22 cellular contexts compared by ENCODE assay signal in the genomic region with DNA sequence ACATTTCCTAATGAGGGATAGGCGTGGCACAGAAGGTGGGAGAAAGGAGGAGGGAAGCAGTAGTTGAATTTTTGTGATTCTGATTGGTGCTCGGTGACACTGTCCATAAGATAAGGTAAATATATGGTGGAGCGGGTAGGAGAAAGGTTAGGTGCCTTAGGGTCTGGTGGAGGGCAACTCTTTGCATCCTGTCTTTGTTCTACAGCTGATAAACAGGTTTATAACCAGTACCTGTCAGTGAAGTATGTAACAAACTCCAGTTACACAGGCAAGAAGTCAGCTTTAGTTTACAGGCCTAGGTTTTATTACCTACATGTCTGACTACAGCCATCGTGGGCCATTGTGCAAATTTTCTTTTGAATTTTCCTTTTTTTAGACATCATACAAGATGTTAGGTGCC. TPM values are rescaled to one million over a fixed set of nuclear protein-coding genes. Genes with fewer than 3 reads are reported as not detected.
"Had no signal": no experiment of that assay in that cellular context is flagged by ENCODE, and none has a peak within 500 bp of the region (broad histone marks: within the 10 kb centered on the region; RNA-seq: fewer than 3 reads in every experiment).

No MANE protein-coding gene starts in this region.

- H3K9ac ChIP-seq: neural progenitor cell had no signal

- H3K4me3 Mint-ChIP-seq: activated B cell treated with CpG ODN at 0.5 μM for 24 hours; activated CD8-positive, alpha-beta T cell treated with anti-CD3 and anti-CD28 coated beads for 36 hours; activated naive CD4-positive, alpha-beta T cell treated with anti-CD3 and anti-CD28 coated beads, Interleukin-2, amount 50 U/mL, for 24 hours; activated T-cell treated with anti-CD3 and anti-CD28 coated beads, Interleukin-2, amount 50 U/mL, for 4 hours; central memory CD8-positive, alpha-beta T cell; immature natural killer cell; naive B cell; neural progenitor cell; stimulated activated effector memory CD8-positive, alpha-beta T cell treated with anti-CD3 and anti-CD28 coated beads, Interleukin-12 subunit alpha, Interleukin-12 subunit beta, amount 100 ng/mL, for 72 hours had no signal

- H2AFZ ChIP-seq: neural progenitor cell had no signal

- H3K27ac Mint-ChIP-seq: activated B cell treated with CpG ODN at 0.5 μM for 24 hours; activated CD8-positive, alpha-beta T cell treated with anti-CD3 and anti-CD28 coated beads for 36 hours; activated naive CD4-positive, alpha-beta T cell treated with anti-CD3 and anti-CD28 coated beads, Interleukin-2, amount 50 U/mL, for 24 hours; immature natural killer cell; naive B cell; neural progenitor cell; stimulated activated effector memory CD8-positive, alpha-beta T cell treated with anti-CD3 and anti-CD28 coated beads, Interleukin-12 subunit alpha, Interleukin-12 subunit beta, amount 100 ng/mL, for 72 hours had no signal

- FAIRE-seq: pancreas, TTC549 had no signal

- H3K9me3 ChIP-seq: adrenal gland, body of pancreas, lower lobe of right lung, pancreas, tibial nerve had no signal

- H3K4me1 ChIP-seq: adrenal gland, body of pancreas, pancreas had no signal

- H3K4me1 Mint-ChIP-seq: activated B cell treated with CpG ODN at 0.5 μM for 24 hours; activated naive CD4-positive, alpha-beta T cell treated with anti-CD3 and anti-CD28 coated beads, Interleukin-2, amount 50 U/mL, for 24 hours; central memory CD8-positive, alpha-beta T cell; immature natural killer cell; naive B cell had no signal

- H3K36me3 Mint-ChIP-seq: activated naive CD4-positive, alpha-beta T cell treated with anti-CD3 and anti-CD28 coated beads, Interleukin-2, amount 50 U/mL, for 24 hours; immature natural killer cell; naive B cell; neural progenitor cell; stimulated activated effector memory CD8-positive, alpha-beta T cell treated with anti-CD3 and anti-CD28 coated beads, Interleukin-12 subunit alpha, Interleukin-12 subunit beta, amount 100 ng/mL, for 72 hours had no signal

- H3K4me2 ChIP-seq: neural progenitor cell had no signal

- H3K27me3 ChIP-seq: adrenal gland, body of pancreas, foreskin keratinocyte, neural progenitor cell, pancreas, tibial nerve had no signal

- H3K9me3 Mint-ChIP-seq: activated CD8-positive, alpha-beta T cell treated with anti-CD3 and anti-CD28 coated beads for 36 hours; activated naive CD4-positive, alpha-beta T cell treated with anti-CD3 and anti-CD28 coated beads, Interleukin-2, amount 50 U/mL, for 24 hours; activated T-cell treated with anti-CD3 and anti-CD28 coated beads, Interleukin-2, amount 50 U/mL, for 4 hours; central memory CD8-positive, alpha-beta T cell; immature natural killer cell; neural progenitor cell; stimulated activated effector memory CD8-positive, alpha-beta T cell treated with anti-CD3 and anti-CD28 coated beads, Interleukin-12 subunit alpha, Interleukin-12 subunit beta, amount 100 ng/mL, for 72 hours had no signal

- DNase-seq: activated B cell treated with CpG ODN at 0.5 μM for 24 hours; activated CD4-positive, alpha-beta T cell treated with anti-CD3 and anti-CD28 coated beads for 48 hours; activated CD8-positive, alpha-beta T cell treated with anti-CD3 and anti-CD28 coated beads for 36 hours; activated effector memory CD4-positive, alpha-beta T cell treated with Interleukin-2 at 50 U/mL for 16 hours; activated T-cell treated with anti-CD3 and anti-CD28 coated beads, Interleukin-2, amount 50 U/mL, for 4 hours; adrenal gland; body of pancreas; effector CD8-positive, alpha-beta T cell; foreskin keratinocyte; glutamatergic neuron; immature natural killer cell; lower lobe of right lung; midbrain; naive B cell; pancreas had no signal

- H3K36me3 ChIP-seq: adrenal gland, lower lobe of right lung, neural progenitor cell, pancreas, tibial nerve had no signal

- H3K4me3 ChIP-seq: adrenal gland, body of pancreas, neural progenitor cell, pancreas had no signal

- ATAC-seq: activated CD8-positive, alpha-beta T cell treated with anti-CD3 and anti-CD28 coated beads for 36 hours; activated T-cell treated with anti-CD3 and anti-CD28 coated beads, Interleukin-2, amount 50 U/mL, for 4 hours; body of pancreas; foreskin keratinocyte; lower lobe of right lung; pancreas; stimulated activated effector memory CD8-positive, alpha-beta T cell treated with anti-CD3 and anti-CD28 coated beads, Interleukin-12 subunit alpha, Interleukin-12 subunit beta, amount 100 ng/mL, for 72 hours had no signal

- H3K27ac ChIP-seq: foreskin keratinocyte, neural progenitor cell, pancreas had no signal

RNA-seq across cellular contexts. Expression of a gene that starts 10.9 kb away (rescaled TPM):
- total RNA-seq: activated B cell treated with CpG ODN at 0.5 μM for 24 hours; activated CD8-positive, alpha-beta T cell treated with anti-CD3 and anti-CD28 coated beads for 36 hours; activated T-cell treated with anti-CD3 and anti-CD28 coated beads, Interleukin-2, amount 50 U/mL, for 4 hours; T-helper 2 cell treated with Interferon-gamma antibody and Interleukin-4, amounts not matched to agents 100 ng/mL and 5 ng/mL, for 36 hours had no signal

RNA-seq across cellular contexts. Expression of a gene that starts 31.6 kb away (rescaled TPM):
- total RNA-seq: activated B cell treated with CpG ODN at 0.5 μM for 24 hours; activated CD8-positive, alpha-beta T cell treated with anti-CD3 and anti-CD28 coated beads for 36 hours; activated T-cell treated with anti-CD3 and anti-CD28 coated beads, Interleukin-2, amount 50 U/mL, for 4 hours; body of pancreas; pancreas; T-helper 2 cell treated with Interferon-gamma antibody and Interleukin-4, amounts not matched to agents 100 ng/mL and 5 ng/mL, for 36 hours; tibial nerve had no signal
